Comparison of ENCODE assay signal across 1 cellular context in genomic region chr14:61655777-61656176, GRCh38.
TF ChIP-seq lines count a peak whose summit lies in the region.

No MANE protein-coding gene starts in this region.

TF ChIP-seq in HepG2, 621 proteins besides CTCF, POLR2A, EP300 and RAD21:
- TF ChIP-seq ZNF121 (CRISPR knock-in tag; IDR thresholded peaks at IDR 0.05) (peak; percentile 80), U2AF2 (IDR thresholded peaks at IDR 0.05; ENCODE audit: low read depth, low read length) (no peak)
